ENCODE assay signal across 22 cellular contexts in genomic region chr5:39671421-39672110, GRCh38.
"Had no signal": no experiment of that assay in that cellular context is flagged by ENCODE, and none has a peak within 500 bp of the region (broad histone marks: within the 10 kb centered on the region; RNA-seq: fewer than 3 reads in every experiment).

No MANE protein-coding gene starts in this region.

- H3K9me3 Mint-ChIP-seq: activated CD4-positive, alpha-beta T cell treated with anti-CD3 and anti-CD28 coated beads, Interleukin-2, amount 10 ng/mL, durations not matched to agents 24 days and 14 days; activated naive CD4-positive, alpha-beta T cell treated with anti-CD3 and anti-CD28 coated beads, Interleukin-2, amount 50 U/mL, for 72 hours; endodermal cell had no signal

- H3K9me3 ChIP-seq: adrenal gland, ascending aorta, mucosa of descending colon, prostate gland, right atrium auricular region, spleen, tibial artery had no signal

- H3K4me1 Mint-ChIP-seq: activated CD4-positive, alpha-beta T cell treated with anti-CD3 and anti-CD28 coated beads, Interleukin-2, amount 10 ng/mL, durations not matched to agents 24 days and 14 days; T-helper 17 cell had no signal

- H3K27ac ChIP-seq: adrenal gland, ascending aorta, coronary artery, epithelial cell of prostate, prostate gland, right atrium auricular region, SK-N-MC, spleen, tibial artery had no signal

- H3K27me3 ChIP-seq: adrenal gland, ascending aorta, right atrium auricular region, spleen, tibial artery had no signal

- H3K4me3 ChIP-seq: adrenal gland, ascending aorta, coronary artery, mucosa of descending colon, prostate gland, right atrium auricular region, SK-N-MC, spleen, tibial artery had no signal

- DNase-seq: activated CD4-positive, alpha-beta T cell treated with anti-CD3 and anti-CD28 coated beads, Interleukin-2, amount 10 ng/mL, durations not matched to agents 24 days and 14 days; activated CD8-positive, alpha-beta T cell treated with anti-CD3 and anti-CD28 coated beads, Interleukin-2, amount 10 ng/mL, durations not matched to agents 7 days and 5 days; adrenal gland; cerebellar nuclear complex; endodermal cell; foreskin melanocyte; glutamatergic neuron; hypothalamus; mucosa of descending colon; spleen; stimulated activated CD4-positive, alpha-beta T cell treated with anti-CD3 and anti-CD28 coated beads, Interleukin-4, amount 100 ng/mL, for 1 hour; stimulated activated naive CD8-positive, alpha-beta T cell treated with anti-CD3 and anti-CD28 coated beads, Interleukin-15, Interleukin-2, amounts not matched to agents 100 U/mL and 50 U/mL, for 24 hours; SW 1271; T-helper 17 cell; tibial artery had no signal

- H3K36me3 ChIP-seq: adrenal gland, ascending aorta, prostate gland, right atrium auricular region, spleen, tibial artery had no signal

- H3K36me3 Mint-ChIP-seq: activated naive CD4-positive, alpha-beta T cell treated with anti-CD3 and anti-CD28 coated beads, Interleukin-2, amount 50 U/mL, for 72 hours had no signal

- H3K4me3 Mint-ChIP-seq: activated CD4-positive, alpha-beta T cell treated with anti-CD3 and anti-CD28 coated beads, Interleukin-2, amount 10 ng/mL, durations not matched to agents 24 days and 14 days; activated CD8-positive, alpha-beta T cell treated with anti-CD3 and anti-CD28 coated beads, Interleukin-2, amount 10 ng/mL, durations not matched to agents 7 days and 5 days; endodermal cell; T-helper 17 cell had no signal

- H3K4me1 ChIP-seq: adrenal gland, ascending aorta, prostate gland, right atrium auricular region, spleen, tibial artery had no signal

- H3K27ac Mint-ChIP-seq: activated CD4-positive, alpha-beta T cell treated with anti-CD3 and anti-CD28 coated beads, Interleukin-2, amount 10 ng/mL, durations not matched to agents 24 days and 14 days; activated CD8-positive, alpha-beta T cell treated with anti-CD3 and anti-CD28 coated beads, Interleukin-2, amount 10 ng/mL, durations not matched to agents 7 days and 5 days; activated naive CD4-positive, alpha-beta T cell treated with anti-CD3 and anti-CD28 coated beads, Interleukin-2, amount 50 U/mL, for 72 hours; endodermal cell; T-helper 17 cell had no signal
